Comparison of ENCODE assay signal across 11 cellular contexts in the genomic region with DNA sequence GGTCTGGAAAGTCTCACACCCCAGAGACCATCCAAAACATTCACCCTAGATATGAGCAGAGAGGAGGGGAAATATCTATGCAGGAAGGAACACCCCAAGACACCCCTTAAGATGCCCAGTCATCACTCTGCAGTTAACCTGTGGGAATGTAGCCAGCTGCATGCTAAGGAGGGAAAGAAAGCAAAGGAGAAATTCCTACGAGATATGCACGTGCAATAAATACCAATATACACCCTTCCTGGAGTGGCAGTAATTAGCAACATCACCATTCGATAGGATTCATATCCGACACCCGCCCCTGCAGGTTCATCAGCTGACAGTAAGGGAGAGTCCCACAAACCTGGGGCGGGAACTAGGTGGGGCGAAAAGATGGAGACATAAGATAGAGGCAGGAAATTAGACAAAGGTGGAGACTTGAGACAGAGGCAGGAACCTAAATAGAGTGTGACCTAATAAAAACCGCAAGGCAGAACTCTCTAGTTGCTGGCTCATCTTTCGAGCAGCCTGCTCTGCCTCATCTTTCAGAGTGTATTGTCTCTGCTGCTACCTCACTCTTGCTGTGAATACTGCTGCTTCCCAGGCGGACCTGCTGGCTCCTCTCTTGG. TPM values are rescaled to one million over a fixed set of nuclear protein-coding genes. Genes with fewer than 3 reads are reported as not detected.
DNase-seq lines count a peak whose midpoint lies in the region; ATAC-seq and TF ChIP-seq lines count a peak whose summit lies in the region.
"Had no signal": no experiment of that assay in that cellular context is flagged by ENCODE, and none has a peak within 500 bp of the region (broad histone marks: within the 10 kb centered on the region; RNA-seq: fewer than 3 reads in every experiment).

No MANE protein-coding gene starts in this region.

- H3K4me3 ChIP-seq in coronary artery, result no peak overlapping the region
- H3K4me3 ChIP-seq: BLaER1 treated with 17β-estradiol and CSF1 and Interleukin-3, amounts not matched to agents 10 nM and 100 nM; esophagus muscularis mucosa had no signal

- peaks cover 16% of the 10 kb centered on the region for H3K27me3 Mint-ChIP-seq in activated CD8-positive, alpha-beta T cell treated with anti-CD3 and anti-CD28 coated beads, Interleukin-2, amount 10 ng/mL, durations not matched to agents 7 days and 5 days (ENCODE audit: low read depth)

- H3K27ac ChIP-seq in coronary artery, result no peak overlapping the region
- H3K27ac ChIP-seq: BLaER1 treated with 17β-estradiol and CSF1 and Interleukin-3, amounts not matched to agents 10 nM and 100 nM; esophagus muscularis mucosa had no signal

- H3K36me3 Mint-ChIP-seq in activated CD8-positive, alpha-beta T cell treated with anti-CD3 and anti-CD28 coated beads, Interleukin-2, amount 10 ng/mL, durations not matched to agents 7 days and 5 days (ENCODE audit: low read depth), result no peaks in the 10 kb centered on the region

- CTCF ChIA-PET in activated CD8-positive, alpha-beta T cell treated with anti-CD3 and anti-CD28 coated beads, Interleukin-2, amount 10 ng/mL, durations not matched to agents 7 days and 5 days (lab: Charles Lee), result interaction anchor here (1.4 kb wide), 1 partner anchor 9 kb away, joined by 4 read pairs; no protein-coding TSS in a partner anchor

- peak; percentile 59 for ATAC-seq in activated CD8-positive, alpha-beta T cell treated with anti-CD3 and anti-CD28 coated beads, Interleukin-2, amount 10 ng/mL, durations not matched to agents 7 days and 5 days
- ATAC-seq: Panc1 had no signal

- peaks cover 13% of the 10 kb centered on the region for H3K4me1 Mint-ChIP-seq in activated CD8-positive, alpha-beta T cell treated with anti-CD3 and anti-CD28 coated beads, Interleukin-2, amount 10 ng/mL, durations not matched to agents 7 days and 5 days (ENCODE audit: low read depth)

- H3K9me3 Mint-ChIP-seq in activated CD8-positive, alpha-beta T cell treated with anti-CD3 and anti-CD28 coated beads, Interleukin-2, amount 10 ng/mL, durations not matched to agents 7 days and 5 days (ENCODE audit: insufficient read depth), result no peaks in the 10 kb centered on the region

- TF ChIP-seq CTCF in coronary artery (IDR thresholded peaks at IDR 0.05), result no peak

- peak overlapping the region; percentile 47 for H3K27ac Mint-ChIP-seq in activated CD8-positive, alpha-beta T cell treated with anti-CD3 and anti-CD28 coated beads, Interleukin-2, amount 10 ng/mL, durations not matched to agents 7 days and 5 days

- POLR2A ChIA-PET in activated CD8-positive, alpha-beta T cell treated with anti-CD3 and anti-CD28 coated beads, Interleukin-2, amount 10 ng/mL, durations not matched to agents 7 days and 5 days (lab: Charles Lee), result no interaction called here

- peak; percentile 82 for DNase-seq in stimulated activated naive CD4-positive, alpha-beta T cell treated with Interleukin-2 at 50 U/mL for 16 hours (lab: John Stamatoyannopoulos, UW)
- DNase-seq in stimulated activated naive CD4-positive, alpha-beta T cell (lab: John Stamatoyannopoulos, UW), result no peak
- DNase-seq in activated CD8-positive, alpha-beta T cell treated with anti-CD3 and anti-CD28 coated beads, Interleukin-2, amount 10 ng/mL, durations not matched to agents 7 days and 5 days, result peak; percentile 39
- DNase-seq in kidney tubule cell (ENCODE audit: low spot score) (peak; percentile 78), coronary artery (ENCODE audit: low spot score) (no peak), NK-92 (lab: John Stamatoyannopoulos, UW; ENCODE audit: unreplicated experiment) (no peak), SHP77 treated with DMSO at 0.1 percent for 48 hours (lab: John Stamatoyannopoulos, UW) (no peak), NCI-H2171 treated with DMSO at 0.1 percent for 48 hours (lab: John Stamatoyannopoulos, UW) (no peak)

- no peak overlapping the region for H3K4me3 Mint-ChIP-seq in activated CD8-positive, alpha-beta T cell treated with anti-CD3 and anti-CD28 coated beads, Interleukin-2, amount 10 ng/mL, durations not matched to agents 7 days and 5 days

RNA-seq across cellular contexts. Expression of gene PLEKHG3, which starts 51.5 kb away (rescaled TPM):
- 1 to 10 TPM; 7.3 to 7.8 TPM for total RNA-seq in activated CD8-positive, alpha-beta T cell treated with anti-CD3 and anti-CD28 coated beads, Interleukin-2, amount 10 ng/mL, durations not matched to agents 7 days and 5 days

Comparison
In these comparisons a context has a peak if more than half of its experiments do, and no peak if none do; other contexts are left out.
1. DNase-seq: peak in stimulated activated naive CD4-positive, alpha-beta T cell treated with Interleukin-2 at 50 U/mL for 16 hours (single experiment), activated CD8-positive, alpha-beta T cell treated with anti-CD3 and anti-CD28 coated beads, Interleukin-2, amount 10 ng/mL, durations not matched to agents 7 days and 5 days (single experiment) and kidney tubule cell (single experiment); none in stimulated activated naive CD4-positive, alpha-beta T cell (0 of 6), coronary artery (single experiment), NK-92 (single experiment), SHP77 treated with DMSO at 0.1 percent for 48 hours (single experiment) and NCI-H2171 treated with DMSO at 0.1 percent for 48 hours (single experiment).